ENCODE assay signal across 24 cellular contexts in genomic region chr6:96826865-96827264, GRCh38.
"Had no signal": no experiment of that assay in that cellular context is flagged by ENCODE, and none has a peak within 500 bp of the region (broad histone marks: within the 10 kb centered on the region; RNA-seq: fewer than 3 reads in every experiment).

No MANE protein-coding gene starts in this region.

- H3K4me3 ChIP-seq: left lung, lower lobe of right lung, right atrium auricular region, right lobe of liver, smooth muscle cell, tibial nerve, uterus had no signal

- H3K27me3 ChIP-seq: left lung, right atrium auricular region, right lobe of liver, tibial nerve, uterus had no signal

- H3K4me2 ChIP-seq: smooth muscle cell had no signal

- H3K9me3 ChIP-seq: left lung, lower lobe of right lung, right atrium auricular region, right lobe of liver, tibial nerve, uterus had no signal

- FAIRE-seq: islet of Langerhans, kidney had no signal

- H3K4me1 ChIP-seq: left lung, lower lobe of right lung, right atrium auricular region, right lobe of liver, tibial nerve, uterus had no signal

- ATAC-seq: left colon; left lung; lower lobe of right lung; naive thymus-derived CD8-positive, alpha-beta T cell; right lobe of liver; stimulated activated memory B cell treated with anti-CD40 and anti-IgM and Interleukin-4, amounts not matched to agents 10 μg/mL and 1 μg/mL and 100 μg/mL, for 72 hours; stimulated activated naive CD8-positive, alpha-beta T cell treated with anti-CD3 and anti-CD28 coated beads, Interleukin-15, amount 100 ng/mL, for 72 hours had no signal

- H3K27ac ChIP-seq: left lung, lower lobe of right lung, right atrium auricular region, right lobe of liver, tibial nerve, uterus had no signal

- H3K36me3 ChIP-seq: left lung, lower lobe of right lung, right atrium auricular region, right lobe of liver, tibial nerve, uterus had no signal

- DNase-seq: hypothalamus; immature natural killer cell; kidney; left colon; left lung; lower lobe of right lung; mammary epithelial cell; mesenchymal stem cell; naive thymus-derived CD8-positive, alpha-beta T cell; nucleus accumbens; right lobe of liver; stimulated activated CD4-positive, alpha-beta T cell treated with anti-CD3 and anti-CD28 coated beads, Interleukin-1b, Interleukin-23, amount 100 ng/mL, for 48 hours; stimulated activated CD4-positive, alpha-beta T cell treated with anti-CD3 and anti-CD28 coated beads, Interleukin-2, amount 100 ng/mL, for 48 hours; stimulated activated CD4-positive, alpha-beta T cell treated with anti-CD3 and anti-CD28 coated beads, Interleukin-4, amount 100 ng/mL, for 4 hours; stimulated activated CD8-positive, alpha-beta memory T cell treated with anti-CD3 and anti-CD28 coated beads, Interleukin-4, amount 100 ng/mL, for 48 hours; stimulated activated naive CD4-positive, alpha-beta T cell treated with Interleukin-2 at 50 U/mL for 16 hours; stimulated activated naive CD8-positive, alpha-beta T cell treated with anti-CD3 and anti-CD28 coated beads, Interleukin-15, amount 100 ng/mL, for 72 hours; substantia nigra; uterus had no signal
